In genomic region chr9:17531642-17532254, GRCh38 we compare ENCODE assay signal across 9 cellular contexts. TPM values are rescaled to one million over a fixed set of nuclear protein-coding genes. Genes with fewer than 3 reads are reported as not detected.
DNase-seq lines count a peak whose midpoint lies in the region; ATAC-seq and TF ChIP-seq lines count a peak whose summit lies in the region.
"Had no signal": no experiment of that assay in that cellular context is flagged by ENCODE, and none has a peak within 500 bp of the region (broad histone marks: within the 10 kb centered on the region; RNA-seq: fewer than 3 reads in every experiment).

No MANE protein-coding gene starts in this region.

- H3K9me2 ChIP-seq in Loucy (replicated peaks; ENCODE audit: low read depth, low read length): no peaks in the 10 kb centered on the region

- peak; percentile 88 for TF ChIP-seq CTCF in 22Rv1 (IDR thresholded peaks at IDR 0.05)
- peak; percentile 75 for TF ChIP-seq CTCF in Loucy (conservative IDR thresholded peaks at IDR 0.05; ENCODE audit: low read length)
- peak; percentile 94 for TF ChIP-seq CTCF in VCaP (conservative IDR thresholded peaks at IDR 0.05)
- peak; percentile 31 to 69 (median 64) for TF ChIP-seq CTCF in heart right ventricle (IDR thresholded peaks at IDR 0.05)

- DNase-seq in EH (ENCODE audit: low read depth) (peak; percentile 56), H7 (peak; percentile 51), heart right ventricle (no peak), occipital lobe (lab: John Stamatoyannopoulos, UW) (no peak)
- DNase-seq in stimulated activated CD4-positive, alpha-beta T cell treated with anti-CD3 and anti-CD28 coated beads, Interleukin-4, amount 100 ng/mL, for 48 hours (ENCODE audit: low read depth in 2 of 2): peak; percentile 2 to 10

- no peaks in the 10 kb centered on the region for H3K79me2 ChIP-seq in Loucy (ENCODE audit: insufficient read depth, low read length)

- ATAC-seq in heart right ventricle: peak in 1 of 8 donors; percentile 20

- peak overlapping the region; percentile 84 for H3K4me2 ChIP-seq in Loucy (ENCODE audit: low read depth, low read length, poor library complexity, severe bottlenecking)

- H3K27ac ChIP-seq in 22Rv1 (no peak overlapping the region), VCaP (no peak overlapping the region), heart right ventricle (no peak overlapping the region)
- H3K27ac ChIP-seq: neutrophil had no signal

- H3K27me3 ChIP-seq in H7 (ENCODE audit: control insufficient read depth, insufficient read depth, low read length) (no peaks in the 10 kb centered on the region), Loucy (ENCODE audit: insufficient read depth, low read length, poor library complexity, severe bottlenecking) (no peaks in the 10 kb centered on the region), heart right ventricle (peaks cover 0 to 4% (median 0%) of the 10 kb centered on the region in 7 donors)
- H3K27me3 ChIP-seq: neutrophil had no signal

- H3K4me3 ChIP-seq in H7 (ENCODE audit: insufficient read depth, low read depth, low read length) (no peak overlapping the region), Loucy (ENCODE audit: low read length, poor library complexity, severe bottlenecking) (peak overlapping the region; percentile 66), heart right ventricle (no peak overlapping the region)

- intact Hi-C loops in heart right ventricle (cut with DNase I): loop anchor here (2.0 to 10.0 kb wide), 6 partner anchors 269 to 686 kb away; no protein-coding TSS in a partner anchor

- peak overlapping the region; percentile 44 for H3K9ac ChIP-seq in Loucy (ENCODE audit: low read depth, low read length, poor library complexity, severe bottlenecking)

- H3K9me3 ChIP-seq in Loucy (ENCODE audit: insufficient read depth, low read depth, low read length) (no peaks in the 10 kb centered on the region), heart right ventricle (no peaks in the 10 kb centered on the region)
- H3K9me3 ChIP-seq: neutrophil had no signal

- H2AFZ ChIP-seq in Loucy (ENCODE audit: low read length): peak overlapping the region; percentile 98

- H3K4me1 ChIP-seq in Loucy (ENCODE audit: insufficient read depth, low read length, poor library complexity, severe bottlenecking) (peaks cover 5% of the 10 kb centered on the region), heart right ventricle (no peaks in the 10 kb centered on the region)

- WGBS in heart right ventricle, 2 donors: 42% methylated on average over 10 of the region's 10 CpGs

- H4K20me1 ChIP-seq in Loucy (ENCODE audit: insufficient read depth, low read length, poor library complexity, severe bottlenecking): no peaks in the 10 kb centered on the region

- H3K36me3 ChIP-seq in H7 (replicated peaks; ENCODE audit: control insufficient read depth, insufficient read depth, low read length) (no peaks in the 10 kb centered on the region), Loucy (ENCODE audit: insufficient read depth, low read length) (no peaks in the 10 kb centered on the region), heart right ventricle (no peaks in the 10 kb centered on the region)
- H3K36me3 ChIP-seq: neutrophil had no signal

- H3F3A ChIP-seq in Loucy (ENCODE audit: low read depth): no peaks in the 10 kb centered on the region

RNA-seq across cellular contexts. Expression of gene SH3GL2, which starts 47.1 kb away (rescaled TPM):
- total RNA-seq in H7 (2014; rRNA removed; shearing (Covaris generic)): 0.67 and 0.80 TPM in 2 replicates
- total RNA-seq in heart right ventricle (10 to 100 TPM in 2 of 10 donors, 1 to 10 TPM in 7, not detected in 1; 1.1 to 14.6 (median 9.5) TPM), occipital lobe (52.3 TPM)
- 1 to 10 TPM in 1 of 2 donors, under 1 TPM in 1; 0.73 to 2.1 TPM for polyA plus RNA-seq in heart right ventricle

Comparison
In these comparisons a context has a peak if more than half of its experiments do, and no peak if none do; other contexts are left out.
1. DNase-seq: peak in EH (single experiment), H7 (single experiment) and stimulated activated CD4-positive, alpha-beta T cell treated with anti-CD3 and anti-CD28 coated beads, Interleukin-4, amount 100 ng/mL, for 48 hours (2 of 2); none in heart right ventricle (0 of 2) and occipital lobe (single experiment).
2. Peak in every context shown above with its lines, with median percentiles within 50 percentile points of each other: CTCF ChIP-seq.